In the genomic region with DNA sequence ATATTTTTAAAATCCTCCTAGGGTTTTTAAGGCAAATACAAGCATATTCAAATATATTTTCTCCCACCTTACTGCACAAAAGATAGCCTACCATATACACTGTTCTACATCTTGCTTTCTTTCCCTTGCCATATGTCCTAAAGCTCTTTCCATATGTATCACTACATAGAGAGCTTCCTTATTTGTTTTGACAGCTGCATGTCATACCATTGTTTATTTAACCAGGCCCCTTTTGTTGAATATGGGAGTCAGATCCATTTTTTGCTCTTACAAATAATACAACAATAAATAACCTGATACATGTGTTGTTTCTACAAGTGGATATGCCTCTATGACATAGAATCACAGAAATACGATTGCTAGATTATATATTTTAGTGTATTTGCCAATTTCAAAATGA, we compare ENCODE assay signal across 21 cellular contexts.
"Had no signal": no experiment of that assay in that cellular context is flagged by ENCODE, and none has a peak within 500 bp of the region (broad histone marks: within the 10 kb centered on the region; RNA-seq: fewer than 3 reads in every experiment).

No MANE protein-coding gene starts in this region.

- H3K9me3 ChIP-seq: esophagus squamous epithelium, left ventricle myocardium inferior, lower lobe of right lung, right atrium auricular region, sigmoid colon, stomach, thoracic aorta, transverse colon had no signal

- H3K4me3 ChIP-seq: esophagus squamous epithelium, left ventricle myocardium inferior, lower lobe of right lung, right atrium auricular region, sigmoid colon, skin epidermis, stomach, thoracic aorta, transverse colon had no signal

- DNase-seq: dermis blood vessel endothelial cell; esophagus squamous epithelium; foreskin fibroblast; kidney; left cardiac atrium; left ventricle myocardium inferior; lower lobe of right lung; natural killer cell; sigmoid colon; stimulated activated CD4-positive, alpha-beta T cell treated with anti-CD3 and anti-CD28 coated beads, Interleukin-2, amount 100 ng/mL, for 24 hours; stimulated activated CD4-positive, alpha-beta T cell treated with anti-CD3 and anti-CD28 coated beads, Interleukin-4, amount 100 ng/mL, for 4 hours; stimulated activated naive CD4-positive, alpha-beta T cell; stomach; substantia nigra; transverse colon had no signal

- H3K27ac Mint-ChIP-seq: memory B cell, mesothelial cell of epicardium, natural killer cell had no signal

- H3K36me3 ChIP-seq: esophagus squamous epithelium, left ventricle myocardium inferior, lower lobe of right lung, right atrium auricular region, sigmoid colon, stomach, thoracic aorta, transverse colon had no signal

- ATAC-seq: lower lobe of right lung, natural killer cell had no signal

- H3K36me3 Mint-ChIP-seq: mesothelial cell of epicardium had no signal

- H3K4me3 Mint-ChIP-seq: memory B cell, mesothelial cell of epicardium, natural killer cell, neural crest cell had no signal

- H3K9me3 Mint-ChIP-seq: natural killer cell, neural crest cell had no signal

- H3K27ac ChIP-seq: esophagus squamous epithelium, left ventricle myocardium inferior, lower lobe of right lung, right atrium auricular region, sigmoid colon, skin epidermis, stomach, thoracic aorta, transverse colon had no signal
